ENCODE assay signal across 24 cellular contexts in the genomic region with DNA sequence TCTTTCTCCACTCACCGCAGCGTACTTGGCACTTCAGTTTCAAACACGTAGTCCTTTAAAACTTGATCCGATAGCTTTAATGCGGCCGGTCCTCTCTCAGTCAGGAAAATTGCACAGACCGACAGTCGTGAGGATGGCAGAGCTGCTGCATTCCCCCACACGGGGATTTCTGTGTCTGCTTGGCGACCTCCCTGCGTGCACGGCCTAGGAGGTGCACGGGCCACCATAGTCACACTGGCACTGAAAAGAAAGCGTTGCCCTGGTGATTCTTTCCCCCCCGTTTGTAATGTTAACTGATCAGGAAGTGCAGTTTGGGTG. TPM values are rescaled to one million over a fixed set of nuclear protein-coding genes. Genes with fewer than 3 reads are reported as not detected.
"Had no signal": no experiment of that assay in that cellular context is flagged by ENCODE, and none has a peak within 500 bp of the region (broad histone marks: within the 10 kb centered on the region; RNA-seq: fewer than 3 reads in every experiment).

No MANE protein-coding gene starts in this region.

- H3K27ac Mint-ChIP-seq: activated CD8-positive, alpha-beta T cell treated with anti-CD3 and anti-CD28 coated beads, Interleukin-2, amount 10 ng/mL, durations not matched to agents 7 days and 5 days; activated naive CD8-positive, alpha-beta T cell; dendritic cell treated with granulocyte-macrophage colony-stimulating factor and Interleukin-4, amounts not matched to agents 40 ng/mL and 50 ng/mL, for 4 days; stimulated activated naive CD8-positive, alpha-beta T cell treated with anti-CD3 and anti-CD28 coated beads, Interleukin-15, Interleukin-2, amounts not matched to agents 100 ng/mL and 50 ng/mL, for 24 hours had no signal

- H3K9me3 Mint-ChIP-seq: dendritic cell treated with granulocyte-macrophage colony-stimulating factor and Interleukin-4, amounts not matched to agents 40 ng/mL and 50 ng/mL, for 4 days; neural crest cell; stimulated activated naive CD8-positive, alpha-beta T cell treated with anti-CD3 and anti-CD28 coated beads, Interleukin-15, Interleukin-2, amounts not matched to agents 100 ng/mL and 50 ng/mL, for 24 hours had no signal

- ATAC-seq: activated CD8-positive, alpha-beta T cell treated with anti-CD3 and anti-CD28 coated beads, Interleukin-2, amount 10 ng/mL, durations not matched to agents 7 days and 5 days; foreskin keratinocyte; SK-N-SH treated with all-trans-retinoic acid at 6 μM for 48 hours had no signal

- H3K9me3 ChIP-seq: ovary, right lobe of liver, suprapubic skin had no signal

- H3K4me1 Mint-ChIP-seq: neural crest cell had no signal

- H3K27ac ChIP-seq: brain microvascular endothelial cell, foreskin keratinocyte, ovary, right lobe of liver, suprapubic skin, WERI-Rb-1 had no signal

- H3K27me3 Mint-ChIP-seq: activated naive CD8-positive, alpha-beta T cell; dendritic cell treated with granulocyte-macrophage colony-stimulating factor and Interleukin-4, amounts not matched to agents 40 ng/mL and 50 ng/mL, for 4 days; stimulated activated naive CD8-positive, alpha-beta T cell treated with anti-CD3 and anti-CD28 coated beads, Interleukin-15, Interleukin-2, amounts not matched to agents 100 ng/mL and 50 ng/mL, for 24 hours had no signal

- DNase-seq: activated CD4-positive, alpha-beta T cell treated with anti-CD3 and anti-CD28 coated beads for 48 hours; activated CD8-positive, alpha-beta T cell treated with anti-CD3 and anti-CD28 coated beads, Interleukin-2, amount 10 ng/mL, durations not matched to agents 7 days and 5 days; activated T-cell treated with anti-CD3 and anti-CD28 coated beads for 4 hours; anterior cingulate cortex; brain microvascular endothelial cell; effector memory CD4-positive, alpha-beta T cell; foreskin keratinocyte; glutamatergic neuron; midbrain; T-helper 1 cell; trophoblast cell; WERI-Rb-1 had no signal

- H3K27me3 ChIP-seq: brain microvascular endothelial cell, foreskin keratinocyte, ovary, right lobe of liver, suprapubic skin had no signal

- H3K4me1 ChIP-seq: foreskin keratinocyte, right lobe of liver, suprapubic skin had no signal

- H3K4me3 ChIP-seq: ovary, right lobe of liver, smooth muscle cell, suprapubic skin had no signal

- H3K4me3 Mint-ChIP-seq: activated CD8-positive, alpha-beta T cell treated with anti-CD3 and anti-CD28 coated beads, Interleukin-2, amount 10 ng/mL, durations not matched to agents 7 days and 5 days; activated naive CD8-positive, alpha-beta T cell; dendritic cell treated with granulocyte-macrophage colony-stimulating factor and Interleukin-4, amounts not matched to agents 40 ng/mL and 50 ng/mL, for 4 days; neural crest cell; stimulated activated naive CD8-positive, alpha-beta T cell treated with anti-CD3 and anti-CD28 coated beads, Interleukin-15, Interleukin-2, amounts not matched to agents 100 ng/mL and 50 ng/mL, for 24 hours had no signal

- H3K36me3 ChIP-seq: ovary had no signal

RNA-seq across cellular contexts. Expression of a gene that starts 13.1 kb away (rescaled TPM):
- total RNA-seq: foreskin keratinocyte, lower leg skin, myocyte, pulmonary artery endothelial cell, smooth muscle cell had no signal
- polyA plus RNA-seq: foreskin keratinocyte had no signal
